26 cellular contexts compared by ENCODE assay signal in the genomic region with DNA sequence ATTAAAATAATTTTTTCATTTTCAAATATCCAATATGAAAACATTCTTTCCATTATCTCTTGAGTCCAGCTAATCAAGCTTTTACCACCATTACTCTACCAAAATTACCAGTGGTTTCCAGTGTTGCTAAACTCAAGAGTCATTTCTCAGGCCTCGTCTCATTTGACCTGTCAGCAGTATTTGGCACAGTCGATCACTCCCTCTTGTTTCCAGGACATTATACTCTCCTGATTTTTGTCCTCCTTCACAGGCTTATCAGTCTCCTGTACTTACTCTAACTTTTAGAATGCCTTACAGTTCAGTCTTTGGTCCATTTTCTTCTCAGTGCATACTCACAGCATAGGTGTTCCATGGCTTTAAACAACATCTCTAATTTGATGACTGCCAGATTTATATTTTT.
"Had no signal": no experiment of that assay in that cellular context is flagged by ENCODE, and none has a peak within 500 bp of the region (broad histone marks: within the 10 kb centered on the region; RNA-seq: fewer than 3 reads in every experiment).

No MANE protein-coding gene starts in this region.

- H3K4me3 ChIP-seq: dorsolateral prefrontal cortex, gastroesophageal sphincter, prostate gland, stomach, thyroid gland, vagina had no signal

- H3K36me3 ChIP-seq: prostate gland had no signal

- DNase-seq: dorsolateral prefrontal cortex; effector CD4-positive, alpha-beta T cell; foreskin fibroblast; hypothalamus; immature natural killer cell; islet precursor cell; kidney glomerular epithelial cell; mammary epithelial cell; mesendoderm; midbrain; naive thymus-derived CD4-positive, alpha-beta T cell; nucleus accumbens; stimulated activated CD4-positive, alpha-beta T cell treated with anti-CD3 and anti-CD28 coated beads, Interleukin-2, amount 100 ng/mL, for 24 hours; stimulated activated CD4-positive, alpha-beta T cell treated with anti-CD3 and anti-CD28 coated beads, Interleukin-4, amount 100 ng/mL, for 24 hours; stimulated activated naive CD4-positive, alpha-beta T cell treated with Interleukin-2 at 50 U/mL for 16 hours; stomach; thyroid gland; trophoblast cell had no signal

- FAIRE-seq: colon had no signal

- H3K27me3 ChIP-seq: dorsolateral prefrontal cortex, gastroesophageal sphincter, stomach, thyroid gland, vagina had no signal

- H3K4me1 ChIP-seq: prostate gland, thyroid gland, vagina had no signal

- ATAC-seq: esophagus mucosa; gastroesophageal sphincter; naive thymus-derived CD4-positive, alpha-beta T cell; sciatic nerve; stimulated activated effector memory CD8-positive, alpha-beta T cell treated with anti-CD3 and anti-CD28 coated beads, Interleukin-12 subunit alpha, Interleukin-12 subunit beta, amount 100 ng/mL, for 72 hours had no signal

- H3K9me3 ChIP-seq: gastroesophageal sphincter, prostate gland, stomach, thyroid gland, vagina had no signal

- H3K27ac ChIP-seq: dorsolateral prefrontal cortex, epithelial cell of prostate, gastroesophageal sphincter, prostate gland, stomach, thyroid gland, vagina had no signal
